37 cellular contexts compared by ENCODE assay signal in genomic region chr7:157409753-157410727, GRCh38.
DNase-seq lines count a peak whose midpoint lies in the region; ATAC-seq and TF ChIP-seq lines count a peak whose summit lies in the region.
"Had no signal": no experiment of that assay in that cellular context is flagged by ENCODE, and none has a peak within 500 bp of the region (broad histone marks: within the 10 kb centered on the region; RNA-seq: fewer than 3 reads in every experiment).

No MANE protein-coding gene starts in this region.

- H2BK12ac ChIP-seq in trophoblast cell (ENCODE audit: low read length), result no peak overlapping the region

- BruUV-seq in Calu3 (replicated peaks; lab: Mats Ljungman, UMichigan), result no TSS peak

- H3K4me3 ChIP-seq in RWPE2 (ENCODE audit: severe bottlenecking) (no peak overlapping the region), right cardiac atrium (ENCODE audit: low read length) (no peak overlapping the region), trophoblast cell (ENCODE audit: low read depth, low read length) (no peak overlapping the region)
- H3K4me3 ChIP-seq: ascending aorta, cardiac muscle cell, HAP-1, psoas muscle had no signal

- H3K4me1 Mint-ChIP-seq in Calu3 (ENCODE audit: low read depth, unreplicated experiment), result peaks cover 3% of the 10 kb centered on the region
- peaks cover 22% of the 10 kb centered on the region for H3K4me1 Mint-ChIP-seq in activated naive CD8-positive, alpha-beta T cell treated with anti-CD3 and anti-CD28 coated beads, Interleukin-2, amount 50 U/mL, for 24 hours

- no peak overlapping the region for H3K9ac ChIP-seq in trophoblast cell (ENCODE audit: low read length)

- H3K9me3 ChIP-seq in RWPE2 (ENCODE audit: severe bottlenecking) (no peaks in the 10 kb centered on the region), right cardiac atrium (ENCODE audit: control insufficient read depth, low read length) (no peaks in the 10 kb centered on the region), trophoblast cell (ENCODE audit: insufficient read depth, low read depth, low read length) (no peaks in the 10 kb centered on the region)
- H3K9me3 ChIP-seq: ascending aorta, Caco-2, HAP-1, neutrophil, psoas muscle, testis had no signal

- no peak overlapping the region for H4K91ac ChIP-seq in trophoblast cell (ENCODE audit: low read depth, low read length)

- no peak overlapping the region for H3K14ac ChIP-seq in trophoblast cell (ENCODE audit: low read length)

- H3K36me3 Mint-ChIP-seq in Calu3 (ENCODE audit: insufficient read depth, unreplicated experiment), result peaks cover 60% of the 10 kb centered on the region
- peaks cover 9% of the 10 kb centered on the region for H3K36me3 Mint-ChIP-seq in activated naive CD8-positive, alpha-beta T cell treated with anti-CD3 and anti-CD28 coated beads, Interleukin-2, amount 50 U/mL, for 24 hours (ENCODE audit: low read depth)
- H3K36me3 Mint-ChIP-seq: activated naive CD8-positive, alpha-beta T cell treated with anti-CD3 and anti-CD28 coated beads, Interleukin-2, amount 10 ng/mL, durations not matched to agents 7 days and 5 days had no signal

- H3K79me2 ChIP-seq in trophoblast cell (ENCODE audit: control insufficient read depth, insufficient read depth, low read length, poor library complexity), result peaks cover 1% of the 10 kb centered on the region

- H3K9me3 Mint-ChIP-seq in Calu3 (ENCODE audit: low read depth, unreplicated experiment), result no peaks in the 10 kb centered on the region
- no peaks in the 10 kb centered on the region for H3K9me3 Mint-ChIP-seq in activated naive CD8-positive, alpha-beta T cell treated with anti-CD3 and anti-CD28 coated beads, Interleukin-2, amount 50 U/mL, for 24 hours
- H3K9me3 Mint-ChIP-seq: activated naive CD8-positive, alpha-beta T cell treated with anti-CD3 and anti-CD28 coated beads, Interleukin-2, amount 10 ng/mL, durations not matched to agents 7 days and 5 days; activated T-cell treated with anti-CD3 and anti-CD28 coated beads, Interleukin-2, amount 50 U/mL, for 24 hours; effector memory CD8-positive, alpha-beta T cell had no signal

- CTCF ChIA-PET in Calu3 (lab: Charles Lee), result no interaction called here

- no peak overlapping the region for H3K4me2 ChIP-seq in trophoblast cell (ENCODE audit: low read length)

- peak in 2 of 3 experiments; percentile 63 to 79 for DNase-seq in NCI-H1417 (lab: John Stamatoyannopoulos, UW)
- DNase-seq in NCI-H1417 treated with DMSO at 0.1 percent for 48 hours (lab: John Stamatoyannopoulos, UW), result no peak
- peak; percentile 59 for DNase-seq in RWPE2 (ENCODE audit: low spot score)
- DNase-seq in right cardiac atrium, result peak in 2 of 3 donors; percentile 51 to 57
- no peak for DNase-seq in trophoblast cell
- no peak for DNase-seq in A172 (ENCODE audit: low spot score)
- no peak for DNase-seq in Calu3
- DNase-seq in activated naive CD8-positive, alpha-beta T cell treated with anti-CD3 and anti-CD28 coated beads, Interleukin-2, amount 50 U/mL, for 24 hours, result no peak
- DNase-seq: activated CD4-positive, alpha-beta T cell treated with anti-CD3 and anti-CD28 coated beads for 48 hours; activated gamma-delta T cell; activated naive CD8-positive, alpha-beta T cell treated with anti-CD3 and anti-CD28 coated beads, Interleukin-2, amount 10 ng/mL, durations not matched to agents 7 days and 5 days; activated T-cell treated with anti-CD3 and anti-CD28 coated beads, Interleukin-2, amount 50 U/mL, for 24 hours; C1 segment of cervical spinal cord; Caco-2; cortex of kidney; DMS79 treated with DMSO at 0.1 percent for 48 hours; effector memory CD8-positive, alpha-beta T cell; erythroblast; GDM1; glutamatergic neuron; KG1; NCI-H1092 treated with DMSO at 0.1 percent for 48 hours; NCI-H2029; NCI-H526; OCI-M1; SHP77; stimulated activated naive CD4-positive, alpha-beta T cell; T1000; testis had no signal

- no peak overlapping the region for H2BK120ac ChIP-seq in trophoblast cell (ENCODE audit: insufficient read depth, low read length, poor library complexity)

- no peak overlapping the region for H3K27ac Mint-ChIP-seq in Calu3 (ENCODE audit: unreplicated experiment)
- H3K27ac Mint-ChIP-seq in activated naive CD8-positive, alpha-beta T cell treated with anti-CD3 and anti-CD28 coated beads, Interleukin-2, amount 50 U/mL, for 24 hours, result no peak overlapping the region
- H3K27ac Mint-ChIP-seq: activated naive CD8-positive, alpha-beta T cell treated with anti-CD3 and anti-CD28 coated beads, Interleukin-2, amount 10 ng/mL, durations not matched to agents 7 days and 5 days; activated T-cell treated with anti-CD3 and anti-CD28 coated beads, Interleukin-2, amount 50 U/mL, for 24 hours; effector memory CD8-positive, alpha-beta T cell had no signal

- H2AK5ac ChIP-seq in trophoblast cell (ENCODE audit: low read length), result no peak overlapping the region

- H3K27ac ChIP-seq in RWPE2 (ENCODE audit: poor library complexity, severe bottlenecking) (no peak overlapping the region), right cardiac atrium (ENCODE audit: low read length) (no peak overlapping the region), trophoblast cell (ENCODE audit: low read depth, low read length) (no peak overlapping the region)
- H3K27ac ChIP-seq: 22Rv1, ascending aorta, cardiac muscle cell, neutrophil, psoas muscle, testis, VCaP had no signal

- no peaks in the 10 kb centered on the region for H3K27me3 Mint-ChIP-seq in Calu3 (ENCODE audit: unreplicated experiment)
- H3K27me3 Mint-ChIP-seq in activated naive CD8-positive, alpha-beta T cell treated with anti-CD3 and anti-CD28 coated beads, Interleukin-2, amount 50 U/mL, for 24 hours, result no peaks in the 10 kb centered on the region
- H3K27me3 Mint-ChIP-seq: activated naive CD8-positive, alpha-beta T cell treated with anti-CD3 and anti-CD28 coated beads, Interleukin-2, amount 10 ng/mL, durations not matched to agents 7 days and 5 days; activated T-cell treated with anti-CD3 and anti-CD28 coated beads, Interleukin-2, amount 50 U/mL, for 24 hours; effector memory CD8-positive, alpha-beta T cell had no signal

- 92% methylated on average over 78 of the region's 78 CpGs for WGBS in right cardiac atrium
- WGBS in trophoblast cell (ENCODE audit: extremely low coverage, insufficient coverage, insufficient read length), result no CpG with 5 or more reads among the region's 78 CpGs

- intact Hi-C loops in right cardiac atrium (cut with DNase I), result no loop called here
- intact Hi-C loops in Calu3 (cut with micrococcal nuclease; ENCODE audit: unreplicated experiment), result no loop called here

- H4K8ac ChIP-seq in trophoblast cell (ENCODE audit: low read depth, low read length), result no peak overlapping the region

- H3K23ac ChIP-seq in trophoblast cell (ENCODE audit: low read length), result no peak overlapping the region

- H3K4me3 Mint-ChIP-seq in Calu3 (ENCODE audit: low read depth, unreplicated experiment), result no peak overlapping the region
- no peak overlapping the region for H3K4me3 Mint-ChIP-seq in activated naive CD8-positive, alpha-beta T cell treated with anti-CD3 and anti-CD28 coated beads, Interleukin-2, amount 50 U/mL, for 24 hours
- H3K4me3 Mint-ChIP-seq: activated naive CD8-positive, alpha-beta T cell treated with anti-CD3 and anti-CD28 coated beads, Interleukin-2, amount 10 ng/mL, durations not matched to agents 7 days and 5 days; activated T-cell treated with anti-CD3 and anti-CD28 coated beads, Interleukin-2, amount 50 U/mL, for 24 hours; effector memory CD8-positive, alpha-beta T cell had no signal

- H3K27me3 ChIP-seq in RWPE2 (ENCODE audit: insufficient read depth, poor library complexity, severe bottlenecking) (no peaks in the 10 kb centered on the region), right cardiac atrium (ENCODE audit: control insufficient read depth, insufficient read depth) (no peaks in the 10 kb centered on the region), trophoblast cell (ENCODE audit: insufficient read depth, low read length) (no peaks in the 10 kb centered on the region)
- H3K27me3 ChIP-seq: ascending aorta, cardiac muscle cell, neutrophil, testis had no signal

- no peak overlapping the region for H4K12ac ChIP-seq in trophoblast cell (ENCODE audit: low read depth, low read length)

- H3K4me1 ChIP-seq in RWPE2 (ENCODE audit: insufficient read depth, poor library complexity, severe bottlenecking) (peaks cover 11% of the 10 kb centered on the region), right cardiac atrium (ENCODE audit: control insufficient read depth, insufficient read depth, low read length) (peaks cover 4% of the 10 kb centered on the region), trophoblast cell (ENCODE audit: control insufficient read depth in 1 of 2, insufficient read depth in 2 of 2, low read length in 2 of 2) (peaks cover 6 to 8% of the 10 kb centered on the region in 2 experiments)
- H3K4me1 ChIP-seq: ascending aorta, Caco-2, HAP-1 had no signal

- H3K79me1 ChIP-seq in trophoblast cell (ENCODE audit: low read length), result no peaks in the 10 kb centered on the region

- peak overlapping the region; percentile 31 for H3K18ac ChIP-seq in trophoblast cell (ENCODE audit: low read length)

- no peak overlapping the region for H2BK5ac ChIP-seq in trophoblast cell (ENCODE audit: low read depth, low read length, poor library complexity)

- no peak for TF ChIP-seq CTCF in RWPE2 (IDR thresholded peaks at IDR 0.05; ENCODE audit: poor library complexity, severe bottlenecking)
- TF ChIP-seq CTCF in Calu3 (IDR thresholded peaks at IDR 0.05; ENCODE audit: unreplicated experiment), result no peak

- ATAC-seq in RWPE2 (ENCODE audit: low read depth) (no peak), right cardiac atrium (no peak)
- no peak for ATAC-seq in activated naive CD8-positive, alpha-beta T cell treated with anti-CD3 and anti-CD28 coated beads, Interleukin-2, amount 50 U/mL, for 24 hours
- ATAC-seq: effector memory CD8-positive, alpha-beta T cell; left lobe of liver; psoas muscle had no signal

- no peak overlapping the region for H3K4ac ChIP-seq in trophoblast cell (ENCODE audit: low read depth, low read length)

- H3K36me3 ChIP-seq in RWPE2 (ENCODE audit: low read depth), result no peaks in the 10 kb centered on the region; the same call in 1 of the 2 replicates
- peaks cover 56 to 62% of the 10 kb centered on the region in 2 experiments for H3K36me3 ChIP-seq in trophoblast cell (ENCODE audit: control insufficient read depth in 1 of 2, insufficient read depth in 2 of 2, low read length in 2 of 2)
- H3K36me3 ChIP-seq: cardiac muscle cell, HAP-1 had no signal

- no peak overlapping the region for H2AFZ ChIP-seq in trophoblast cell (ENCODE audit: insufficient read depth, low read length, poor library complexity)

Comparison
In these comparisons a context has a peak if more than half of its experiments do, and no peak if none do; other contexts are left out.
1. DNase-seq: peak in NCI-H1417 (2 of 3), RWPE2 (single experiment) and right cardiac atrium (2 of 3); none in NCI-H1417 treated with DMSO at 0.1 percent for 48 hours (single experiment), trophoblast cell (0 of 2), A172 (single experiment), Calu3 (single experiment) and activated naive CD8-positive, alpha-beta T cell treated with anti-CD3 and anti-CD28 coated beads, Interleukin-2, amount 50 U/mL, for 24 hours (single experiment).